25 cellular contexts compared by ENCODE assay signal in the genomic region with DNA sequence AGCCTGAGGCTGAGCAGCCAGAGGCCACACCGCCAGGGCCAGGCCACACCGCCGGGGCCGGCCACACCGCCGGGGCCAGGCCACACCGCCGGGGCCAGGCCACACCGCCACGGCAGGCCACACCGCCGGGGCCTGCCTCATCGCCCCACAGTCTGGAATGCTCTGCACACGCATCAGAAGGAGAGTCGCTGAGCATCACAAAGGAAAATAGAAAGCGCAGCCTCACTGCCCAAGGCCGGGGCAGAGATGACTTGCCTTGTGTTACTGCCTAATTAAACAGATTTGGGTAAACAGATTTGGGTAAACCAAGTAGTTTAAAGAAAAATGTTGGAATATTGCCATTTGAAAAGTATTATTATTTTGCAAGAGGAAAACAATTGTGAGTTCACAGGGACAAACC.
"Had no signal": no experiment of that assay in that cellular context is flagged by ENCODE, and none has a peak within 500 bp of the region (broad histone marks: within the 10 kb centered on the region; RNA-seq: fewer than 3 reads in every experiment).

No MANE protein-coding gene starts in this region.

- H3K79me2 ChIP-seq: parathyroid adenoma had no signal

- H3K27ac ChIP-seq: left lung, lower lobe of right lung, neural progenitor cell, parathyroid adenoma, psoas muscle, sigmoid colon, thyroid gland, uterus had no signal

- H2AFZ ChIP-seq: neural progenitor cell, parathyroid adenoma had no signal

- H3K27me3 ChIP-seq: sigmoid colon had no signal

- H3K4me3 ChIP-seq: left lung, lower lobe of right lung, neural progenitor cell, psoas muscle, sigmoid colon, thyroid gland, uterus had no signal

- H3K4me1 ChIP-seq: left lung, lower lobe of right lung, neural progenitor cell, parathyroid adenoma, thyroid gland, uterus had no signal

- H3K9me3 ChIP-seq: left lung, lower lobe of right lung, psoas muscle, sigmoid colon, thyroid gland, uterus had no signal

- ATAC-seq: left colon; left lung; lower lobe of right lung; natural killer cell; stimulated activated memory B cell treated with anti-CD40 and anti-IgM and Interleukin-4, amounts not matched to agents 10 μg/mL and 1 μg/mL and 100 μg/mL, for 72 hours; stimulated activated naive CD8-positive, alpha-beta T cell treated with anti-CD3 and anti-CD28 coated beads, Interleukin-15, amount 100 ng/mL, for 72 hours had no signal

- H3K36me3 ChIP-seq: left lung, lower lobe of right lung, neural progenitor cell, sigmoid colon, thyroid gland, uterus had no signal

- H3K4me2 ChIP-seq: neural progenitor cell had no signal

- DNase-seq: hippocampal formation; left colon; left lung; lower lobe of right lung; mammary epithelial cell; mesenchymal stem cell; naive B cell; natural killer cell; nephron progenitor cell; small intestine; stimulated activated CD4-positive, alpha-beta T cell treated with anti-CD3 and anti-CD28 coated beads, Interleukin-1b, Interleukin-23, amount 100 ng/mL, for 48 hours; stimulated activated CD4-positive, alpha-beta T cell treated with anti-CD3 and anti-CD28 coated beads, Interleukin-2, amount 100 ng/mL, for 48 hours; stimulated activated CD4-positive, alpha-beta T cell treated with anti-CD3 and anti-CD28 coated beads, Interleukin-4, amount 100 ng/mL, for 4 hours; stimulated activated CD8-positive, alpha-beta memory T cell treated with anti-CD3 and anti-CD28 coated beads, Interleukin-4, amount 100 ng/mL, for 48 hours; stimulated activated naive CD4-positive, alpha-beta T cell treated with Interleukin-2 at 50 U/mL for 16 hours; stimulated activated naive CD8-positive, alpha-beta T cell treated with anti-CD3 and anti-CD28 coated beads, Interleukin-15, amount 100 ng/mL, for 72 hours; substantia nigra; trophoblast cell; uterus had no signal
